1 cellular context compared by ENCODE assay signal in genomic region chr17:65182233-65182632, GRCh38.
A peak's percentile ranks its signal among the peaks of the same experiment; 100 is the strongest.
TF ChIP-seq lines count a peak whose summit lies in the region.

No MANE protein-coding gene starts in this region.

TF ChIP-seq in GM12878, 131 proteins besides CTCF, POLR2A, EP300 and RAD21 (continued from another document and continues in another):
- no peak for TF ChIP-seq NKRF (conservative IDR thresholded peaks at IDR 0.05)
- TF ChIP-seq, protein P1, sequence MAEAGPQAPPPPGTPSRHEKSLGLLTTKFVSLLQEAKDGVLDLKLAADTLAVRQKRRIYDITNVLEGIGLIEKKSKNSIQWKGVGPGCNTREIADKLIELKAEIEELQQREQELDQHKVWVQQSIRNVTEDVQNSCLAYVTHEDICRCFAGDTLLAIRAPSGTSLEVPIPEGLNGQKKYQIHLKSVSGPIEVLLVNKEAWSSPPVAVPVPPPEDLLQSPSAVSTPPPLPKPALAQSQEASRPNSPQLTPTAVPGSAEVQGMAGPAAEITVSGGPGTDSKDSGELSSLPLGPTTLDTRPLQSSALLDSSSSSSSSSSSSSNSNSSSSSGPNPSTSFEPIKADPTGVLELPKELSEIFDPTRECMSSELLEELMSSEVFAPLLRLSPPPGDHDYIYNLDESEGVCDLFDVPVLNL (IDR thresholded peaks at IDR 0.05; ENCODE audit: low read depth, low read length): no peak
- peak; percentile 5; the same call in 1 of the 2 replicates for TF ChIP-seq SMC3 (IDR thresholded peaks at IDR 0.05; ENCODE audit: borderline replicate concordance, low read length)
- TF ChIP-seq TBL1XR1 (IDR thresholded peaks at IDR 0.05; ENCODE audit: low read depth, low read length): 0 out of 2 replicates have a peak, but pooled peaks have one; percentile 28
- no peak for TF ChIP-seq ZZZ3 (IDR thresholded peaks at IDR 0.05; ENCODE audit: control insufficient read depth, insufficient read length, low read depth)
- TF ChIP-seq ESRRA (IDR thresholded peaks at IDR 0.05; ENCODE audit: low read length): no peak
- TF ChIP-seq WRNIP1 (IDR thresholded peaks at IDR 0.05; ENCODE audit: borderline replicate concordance, low read depth, low read length): no peak
- peak; percentile 81 for TF ChIP-seq YY1 (IDR thresholded peaks at IDR 0.05; ENCODE audit: low read depth, low read length)
- TF ChIP-seq, protein P2, sequence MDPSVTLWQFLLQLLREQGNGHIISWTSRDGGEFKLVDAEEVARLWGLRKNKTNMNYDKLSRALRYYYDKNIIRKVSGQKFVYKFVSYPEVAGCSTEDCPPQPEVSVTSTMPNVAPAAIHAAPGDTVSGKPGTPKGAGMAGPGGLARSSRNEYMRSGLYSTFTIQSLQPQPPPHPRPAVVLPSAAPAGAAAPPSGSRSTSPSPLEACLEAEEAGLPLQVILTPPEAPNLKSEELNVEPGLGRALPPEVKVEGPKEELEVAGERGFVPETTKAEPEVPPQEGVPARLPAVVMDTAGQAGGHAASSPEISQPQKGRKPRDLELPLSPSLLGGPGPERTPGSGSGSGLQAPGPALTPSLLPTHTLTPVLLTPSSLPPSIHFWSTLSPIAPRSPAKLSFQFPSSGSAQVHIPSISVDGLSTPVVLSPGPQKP (IDR thresholded peaks at IDR 0.05; ENCODE audit: low read depth, low read length): no peak
- no peak for TF ChIP-seq BCL11A (IDR thresholded peaks at IDR 0.05; ENCODE audit: low read depth, low read length)
- peak; percentile 86; the same call in 1 of the 2 replicates for TF ChIP-seq MTA3 (IDR thresholded peaks at IDR 0.05; ENCODE audit: borderline replicate concordance, low read length)
- peak; percentile 45 for TF ChIP-seq SP1 (IDR thresholded peaks at IDR 0.05; ENCODE audit: low read depth, low read length)
- no peak for TF ChIP-seq ZNF622 (IDR thresholded peaks at IDR 0.05)
- TF ChIP-seq CHD1 (IDR thresholded peaks at IDR 0.05; ENCODE audit: low read depth, low read length): no peak
- TF ChIP-seq ZNF274 (IDR thresholded peaks at IDR 0.05; ENCODE audit: insufficient read depth, insufficient read length): no peak
- peak; percentile 2 for TF ChIP-seq DPF2 (IDR thresholded peaks at IDR 0.05)
- TF ChIP-seq, protein P3, sequence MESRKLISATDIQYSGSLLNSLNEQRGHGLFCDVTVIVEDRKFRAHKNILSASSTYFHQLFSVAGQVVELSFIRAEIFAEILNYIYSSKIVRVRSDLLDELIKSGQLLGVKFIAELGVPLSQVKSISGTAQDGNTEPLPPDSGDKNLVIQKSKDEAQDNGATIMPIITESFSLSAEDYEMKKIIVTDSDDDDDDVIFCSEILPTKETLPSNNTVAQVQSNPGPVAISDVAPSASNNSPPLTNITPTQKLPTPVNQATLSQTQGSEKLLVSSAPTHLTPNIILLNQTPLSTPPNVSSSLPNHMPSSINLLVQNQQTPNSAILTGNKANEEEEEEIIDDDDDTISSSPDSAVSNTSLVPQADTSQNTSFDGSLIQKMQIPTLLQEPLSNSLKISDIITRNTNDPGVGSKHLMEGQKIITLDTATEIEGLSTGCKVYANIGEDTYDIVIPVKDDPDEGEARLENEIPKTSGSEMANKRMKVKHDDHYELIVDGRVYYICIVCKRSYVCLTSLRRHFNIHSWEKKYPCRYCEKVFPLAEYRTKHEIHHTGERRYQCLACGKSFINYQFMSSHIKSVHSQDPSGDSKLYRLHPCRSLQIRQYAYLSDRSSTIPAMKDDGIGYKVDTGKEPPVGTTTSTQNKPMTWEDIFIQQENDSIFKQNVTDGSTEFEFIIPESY (IDR thresholded peaks at IDR 0.05): no peak
- no peak for TF ChIP-seq CBFB (IDR thresholded peaks at IDR 0.05; ENCODE audit: low read depth)
- TF ChIP-seq PAX5 (IDR thresholded peaks at IDR 0.05; ENCODE audit: borderline replicate concordance, low read depth, low read length): peak; percentile 98
- 0 out of 2 replicates have a peak, but pooled peaks have one; percentile 3 for TF ChIP-seq ZSCAN29 (IDR thresholded peaks at IDR 0.05)
- no peak for TF ChIP-seq KDM1A (IDR thresholded peaks at IDR 0.05; ENCODE audit: borderline replicate concordance)
- no peak for TF ChIP-seq GABPA (IDR thresholded peaks at IDR 0.05; ENCODE audit: low read depth)
- peak; percentile 38 for TF ChIP-seq CUX1 (IDR thresholded peaks at IDR 0.05; ENCODE audit: insufficient replicate concordance, low read depth, low read length)
- TF ChIP-seq IKZF2 (IDR thresholded peaks at IDR 0.05): peak; percentile 37 to 65; a peak in 3 of 4 replicates
- no peak for TF ChIP-seq JUNB (IDR thresholded peaks at IDR 0.05)
- TF ChIP-seq REST (IDR thresholded peaks at IDR 0.05; ENCODE audit: low read depth, low read length): no peak
- TF ChIP-seq RELA (IDR thresholded peaks at IDR 0.05; ENCODE audit: borderline replicate concordance, partially characterized antibody): no peak
- peak; percentile 56 for TF ChIP-seq IKZF1 (conservative IDR thresholded peaks at IDR 0.05)
- no peak for TF ChIP-seq STAT3 (IDR thresholded peaks at IDR 0.05; ENCODE audit: low read depth, low read length)
- TF ChIP-seq RAD51 (IDR thresholded peaks at IDR 0.05): no peak
- peak; percentile 43; the same call in 1 of the 2 replicates for TF ChIP-seq NFIC (IDR thresholded peaks at IDR 0.05; ENCODE audit: low read depth, low read length)
- TF ChIP-seq, protein P4, sequence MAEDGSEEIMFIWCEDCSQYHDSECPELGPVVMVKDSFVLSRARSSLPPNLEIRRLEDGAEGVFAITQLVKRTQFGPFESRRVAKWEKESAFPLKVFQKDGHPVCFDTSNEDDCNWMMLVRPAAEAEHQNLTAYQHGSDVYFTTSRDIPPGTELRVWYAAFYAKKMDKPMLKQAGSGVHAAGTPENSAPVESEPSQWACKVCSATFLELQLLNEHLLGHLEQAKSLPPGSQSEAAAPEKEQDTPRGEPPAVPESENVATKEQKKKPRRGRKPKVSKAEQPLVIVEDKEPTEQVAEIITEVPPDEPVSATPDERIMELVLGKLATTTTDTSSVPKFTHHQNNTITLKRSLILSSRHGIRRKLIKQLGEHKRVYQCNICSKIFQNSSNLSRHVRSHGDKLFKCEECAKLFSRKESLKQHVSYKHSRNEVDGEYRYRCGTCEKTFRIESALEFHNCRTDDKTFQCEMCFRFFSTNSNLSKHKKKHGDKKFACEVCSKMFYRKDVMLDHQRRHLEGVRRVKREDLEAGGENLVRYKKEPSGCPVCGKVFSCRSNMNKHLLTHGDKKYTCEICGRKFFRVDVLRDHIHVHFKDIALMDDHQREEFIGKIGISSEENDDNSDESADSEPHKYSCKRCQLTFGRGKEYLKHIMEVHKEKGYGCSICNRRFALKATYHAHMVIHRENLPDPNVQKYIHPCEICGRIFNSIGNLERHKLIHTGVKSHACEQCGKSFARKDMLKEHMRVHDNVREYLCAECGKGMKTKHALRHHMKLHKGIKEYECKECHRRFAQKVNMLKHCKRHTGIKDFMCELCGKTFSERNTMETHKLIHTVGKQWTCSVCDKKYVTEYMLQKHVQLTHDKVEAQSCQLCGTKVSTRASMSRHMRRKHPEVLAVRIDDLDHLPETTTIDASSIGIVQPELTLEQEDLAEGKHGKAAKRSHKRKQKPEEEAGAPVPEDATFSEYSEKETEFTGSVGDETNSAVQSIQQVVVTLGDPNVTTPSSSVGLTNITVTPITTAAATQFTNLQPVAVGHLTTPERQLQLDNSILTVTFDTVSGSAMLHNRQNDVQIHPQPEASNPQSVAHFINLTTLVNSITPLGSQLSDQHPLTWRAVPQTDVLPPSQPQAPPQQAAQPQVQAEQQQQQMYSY (CRISPR knock-in tag; IDR thresholded peaks at IDR 0.05): 0 out of 2 replicates have a peak, but pooled peaks have one; percentile 22
- no peak for TF ChIP-seq TAF1 (IDR thresholded peaks at IDR 0.05; ENCODE audit: borderline replicate concordance, low read depth, low read length)
- TF ChIP-seq, protein P5, sequence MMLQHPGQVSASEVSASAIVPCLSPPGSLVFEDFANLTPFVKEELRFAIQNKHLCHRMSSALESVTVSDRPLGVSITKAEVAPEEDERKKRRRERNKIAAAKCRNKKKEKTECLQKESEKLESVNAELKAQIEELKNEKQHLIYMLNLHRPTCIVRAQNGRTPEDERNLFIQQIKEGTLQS (IDR thresholded peaks at IDR 0.05; ENCODE audit: borderline replicate concordance, extremely low read depth, low read depth, low read length): no peak
- no peak for TF ChIP-seq BMI1 (IDR thresholded peaks at IDR 0.05; ENCODE audit: borderline replicate concordance)
- TF ChIP-seq TCF7 (IDR thresholded peaks at IDR 0.05; ENCODE audit: borderline replicate concordance): no peak
- TF ChIP-seq BACH1 (IDR thresholded peaks at IDR 0.05; ENCODE audit: borderline replicate concordance): no peak
- TF ChIP-seq RELB (IDR thresholded peaks at IDR 0.05; ENCODE audit: low read depth): no peak
- no peak for TF ChIP-seq ASH2L (IDR thresholded peaks at IDR 0.05; ENCODE audit: borderline replicate concordance, low read depth)
- peak; percentile 43; the same call in 1 of the 2 replicates for TF ChIP-seq MTA2 (IDR thresholded peaks at IDR 0.05; ENCODE audit: low read depth)
- peak; percentile 84 for TF ChIP-seq RUNX3 (IDR thresholded peaks at IDR 0.05; ENCODE audit: low read length)
- no peak for TF ChIP-seq ZNF217 (IDR thresholded peaks at IDR 0.05)
